Comparison of ENCODE assay signal across 12 cellular contexts in the genomic region with DNA sequence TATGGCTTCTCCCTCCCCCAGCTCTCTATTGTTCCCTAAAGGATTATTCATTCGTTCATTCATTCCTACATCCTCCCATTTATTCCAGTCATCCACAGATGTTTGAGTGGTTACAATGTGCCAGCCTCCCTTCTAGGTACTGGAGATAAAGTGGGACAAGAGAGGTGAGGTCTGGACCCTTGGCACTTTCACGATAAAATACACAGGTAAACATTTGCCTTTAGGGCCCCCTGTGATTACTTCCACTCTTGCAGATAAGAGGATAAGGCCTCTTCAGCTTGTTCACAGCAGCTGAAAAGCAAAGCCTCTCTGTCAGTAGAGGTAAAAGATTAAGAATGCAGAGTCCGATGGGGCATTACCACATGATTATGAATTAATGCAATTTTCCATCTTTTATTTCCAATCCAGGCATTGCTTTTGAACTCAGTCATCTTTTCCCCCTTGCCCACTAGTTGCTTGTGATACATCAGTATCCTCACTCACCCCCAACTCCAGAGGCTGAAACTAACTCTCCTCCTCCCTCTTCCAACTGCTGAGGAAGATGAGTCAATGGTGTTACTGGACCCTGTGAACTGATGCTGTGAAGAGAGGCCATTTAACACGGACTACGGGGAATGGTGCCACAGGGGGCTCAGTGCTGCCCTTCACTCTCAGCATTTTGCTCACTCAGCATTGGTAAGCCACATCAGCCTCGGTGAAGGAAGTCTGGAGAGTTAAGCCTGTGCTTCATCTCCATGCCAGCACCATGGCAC. TPM values are rescaled to one million over a fixed set of nuclear protein-coding genes. Genes with fewer than 3 reads are reported as not detected.
DNase-seq lines count a peak whose midpoint lies in the region; ATAC-seq and TF ChIP-seq lines count a peak whose summit lies in the region.
"Had no signal": no experiment of that assay in that cellular context is flagged by ENCODE, and none has a peak within 500 bp of the region (broad histone marks: within the 10 kb centered on the region; RNA-seq: fewer than 3 reads in every experiment).

No MANE protein-coding gene starts in this region.

- H3K9me1 ChIP-seq in IMR-90 (ENCODE audit: insufficient read depth, low read length): peaks cover 4% of the 10 kb centered on the region

- POLR2A ChIA-PET in IMR-90 (lab: Charles Lee; ENCODE audit: unreplicated experiment): no interaction called here

- H2BK15ac ChIP-seq in IMR-90 (ENCODE audit: low read depth, low read length): peak overlapping the region; percentile 29; the same call in 2 of the 3 replicates

- peak overlapping the region; percentile 21 for H3K18ac ChIP-seq in IMR-90 (ENCODE audit: low read depth, low read length)

- peak overlapping the region; percentile 73 for H3K4ac ChIP-seq in IMR-90 (ENCODE audit: low read depth, low read length)

- peaks cover 23% of the 10 kb centered on the region for H3K9me3 Mint-ChIP-seq in activated CD4-positive, alpha-beta T cell treated with anti-CD3 and anti-CD28 coated beads, Interleukin-2, amount 10 ng/mL, durations not matched to agents 24 days and 14 days
- H3K9me3 Mint-ChIP-seq in activated naive CD8-positive, alpha-beta T cell treated with anti-CD3 and anti-CD28 coated beads, Interleukin-2, amount 50 U/mL, for 24 hours: peaks cover 18% of the 10 kb centered on the region
- H3K9me3 Mint-ChIP-seq in neural crest cell: peaks cover 5% of the 10 kb centered on the region

- H3K9me3 ChIP-seq in IMR-90 (ENCODE audit: control insufficient read depth, insufficient read depth, low read length): peaks cover 7% of the 10 kb centered on the region

- peak overlapping the region; percentile 68; the same call in 1 of the 2 replicates for H3K14ac ChIP-seq in IMR-90 (replicated peaks; ENCODE audit: low read depth, low read length)

- no peak overlapping the region for H3K56ac ChIP-seq in IMR-90 (ENCODE audit: extremely low read depth, insufficient read depth, low read length)

- H2AK5ac ChIP-seq in IMR-90 (ENCODE audit: low read depth, low read length): peak overlapping the region; percentile 76

- 50% methylated on average over 2 of the region's 6 CpGs; no CpG with 5 or more reads in 1 of the 2 experiments for WGBS in IMR-90 (ENCODE audit: extremely low coverage in 2 of 2, insufficient read length in 1 of 2), 2 experiments

- no peak for TF ChIP-seq POLR2A in IMR-90 (IDR thresholded peaks at IDR 0.05; ENCODE audit: low read depth, low read length)

- peaks cover 40% of the 10 kb centered on the region for H3K4me1 Mint-ChIP-seq in activated CD4-positive, alpha-beta T cell treated with anti-CD3 and anti-CD28 coated beads, Interleukin-2, amount 10 ng/mL, durations not matched to agents 24 days and 14 days
- H3K4me1 Mint-ChIP-seq in activated naive CD8-positive, alpha-beta T cell treated with anti-CD3 and anti-CD28 coated beads, Interleukin-2, amount 50 U/mL, for 24 hours: peaks cover 50% of the 10 kb centered on the region
- H3K4me1 Mint-ChIP-seq in neural crest cell: peaks cover 28% of the 10 kb centered on the region

- CTCF ChIA-PET in IMR-90 (lab: Yijun Ruan, JAX): no interaction called here

- TF ChIP-seq CTCF in IMR-90 (conservative IDR thresholded peaks at IDR 0.05; ENCODE audit: low read depth, low read length) (no peak), neural crest cell (conservative IDR thresholded peaks at IDR 0.05) (no peak)

- no peak for DNase-seq in activated CD4-positive, alpha-beta T cell treated with anti-CD3 and anti-CD28 coated beads, Interleukin-2, amount 10 ng/mL, durations not matched to agents 24 days and 14 days
- no peak for DNase-seq in activated CD4-positive, alpha-beta T cell treated with anti-CD3 and anti-CD28 coated beads for 48 hours
- peak; percentile 85 for DNase-seq in IMR-90
- DNase-seq in activated naive CD8-positive, alpha-beta T cell treated with anti-CD3 and anti-CD28 coated beads, Interleukin-2, amount 50 U/mL, for 24 hours: no peak
- no peak for DNase-seq in neural crest cell (ENCODE audit: low read depth, low spot score)
- no peak for DNase-seq in SK-N-DZ (ENCODE audit: low spot score)
- no peak for DNase-seq in iPS-NIHi11 (ENCODE audit: low spot score)
- DNase-seq: AML-193, KG1, NCI-H774 had no signal

- peak overlapping the region; percentile 62 for H2BK120ac ChIP-seq in IMR-90 (ENCODE audit: low read depth, low read length)

- no peaks in the 10 kb centered on the region for H3K36me3 ChIP-seq in IMR-90 (ENCODE audit: control insufficient read depth, insufficient read depth, low read length)
- H3K36me3 ChIP-seq: upper lobe of left lung had no signal

- peak overlapping the region; percentile 48 for H2BK20ac ChIP-seq in IMR-90 (ENCODE audit: low read depth, low read length)

- peak overlapping the region; percentile 92 for H3K27ac Mint-ChIP-seq in activated CD4-positive, alpha-beta T cell treated with anti-CD3 and anti-CD28 coated beads, Interleukin-2, amount 10 ng/mL, durations not matched to agents 24 days and 14 days
- H3K27ac Mint-ChIP-seq in activated naive CD8-positive, alpha-beta T cell treated with anti-CD3 and anti-CD28 coated beads, Interleukin-2, amount 50 U/mL, for 24 hours: no peak overlapping the region
- H3K27ac Mint-ChIP-seq in neural crest cell (ENCODE audit: unreplicated experiment): no peak overlapping the region

- dilution Hi-C loops in IMR-90 (cut with HindIII; ENCODE audit: low sequenced_read_pairs, unreplicated experiment): no loop called here

- H3K4me1 ChIP-seq in IMR-90 (ENCODE audit: control insufficient read depth, insufficient read depth, low read length): peaks cover 24% of the 10 kb centered on the region

- in situ Hi-C loops in IMR-90 (cut with MboI; ENCODE audit: low sequenced_read_pairs): no loop called here

- no peak overlapping the region for H3K9ac ChIP-seq in IMR-90 (ENCODE audit: low read depth, low read length)

- H3K23ac ChIP-seq in IMR-90 (ENCODE audit: low read depth, low read length): peak overlapping the region; percentile 91

- TF ChIP-seq RAD21 in IMR-90 (IDR thresholded peaks at IDR 0.05; ENCODE audit: low read length): no peak

- H3K27me3 Mint-ChIP-seq in activated CD4-positive, alpha-beta T cell treated with anti-CD3 and anti-CD28 coated beads, Interleukin-2, amount 10 ng/mL, durations not matched to agents 24 days and 14 days: no peaks in the 10 kb centered on the region
- no peaks in the 10 kb centered on the region for H3K27me3 Mint-ChIP-seq in activated naive CD8-positive, alpha-beta T cell treated with anti-CD3 and anti-CD28 coated beads, Interleukin-2, amount 50 U/mL, for 24 hours
- H3K27me3 Mint-ChIP-seq in neural crest cell (ENCODE audit: low read depth): peaks cover 42% of the 10 kb centered on the region

- H3K27ac ChIP-seq in IMR-90 (ENCODE audit: insufficient read depth, low read length): no peak overlapping the region

- no TSS peak for BruUV-seq in IMR-90 (replicated peaks; lab: Mats Ljungman, UMichigan)

- peak overlapping the region; percentile 61 for H2AFZ ChIP-seq in IMR-90 (replicated peaks; ENCODE audit: low read length, poor library complexity)

- peaks cover 3% of the 10 kb centered on the region; the same call in 1 of the 2 replicates for H4K20me1 ChIP-seq in IMR-90 (ENCODE audit: insufficient read depth, low read length)

- no peaks in the 10 kb centered on the region for H3K27me3 ChIP-seq in IMR-90 (ENCODE audit: control insufficient read depth, insufficient read depth, low read length)

- intact Hi-C loops in activated CD4-positive, alpha-beta T cell treated with anti-CD3 and anti-CD28 coated beads, Interleukin-2, amount 10 ng/mL, durations not matched to agents 24 days and 14 days (cut with micrococcal nuclease): loop anchor here (5.0 to 10.0 kb wide), 4 partner anchors 242 to 998 kb away; a partner anchor contains a TSS
- intact Hi-C loops in IMR-90 (cut with micrococcal nuclease): loop anchor here (5.0 kb wide), 4 partner anchors 48 to 222 kb away; a partner anchor contains a TSS

- ATAC-seq in IMR-90 (ENCODE audit: low read depth) (peak; percentile 15), HG03354 (IDR thresholded peaks at IDR 0.05; ENCODE audit: poor library complexity, severe bottlenecking, unreplicated experiment) (no peak)
- ATAC-seq in activated naive CD8-positive, alpha-beta T cell treated with anti-CD3 and anti-CD28 coated beads, Interleukin-2, amount 50 U/mL, for 24 hours: no peak

- peak overlapping the region in 1 of 2 experiments; percentile 13; a peak in 2 of 4 replicates for H4K8ac ChIP-seq in IMR-90 (ENCODE audit: low read depth in 2 of 2, low read length in 2 of 2)

- H3K36me3 Mint-ChIP-seq in activated CD4-positive, alpha-beta T cell treated with anti-CD3 and anti-CD28 coated beads, Interleukin-2, amount 10 ng/mL, durations not matched to agents 24 days and 14 days (ENCODE audit: low read depth): peaks cover 63% of the 10 kb centered on the region
- H3K36me3 Mint-ChIP-seq in activated naive CD8-positive, alpha-beta T cell treated with anti-CD3 and anti-CD28 coated beads, Interleukin-2, amount 50 U/mL, for 24 hours (ENCODE audit: low read depth): peaks cover 20% of the 10 kb centered on the region
- H3K36me3 Mint-ChIP-seq in neural crest cell (ENCODE audit: low read depth): peaks cover 7% of the 10 kb centered on the region

- H3K4me3 Mint-ChIP-seq in activated CD4-positive, alpha-beta T cell treated with anti-CD3 and anti-CD28 coated beads, Interleukin-2, amount 10 ng/mL, durations not matched to agents 24 days and 14 days: peak overlapping the region; percentile 95
- H3K4me3 Mint-ChIP-seq in activated naive CD8-positive, alpha-beta T cell treated with anti-CD3 and anti-CD28 coated beads, Interleukin-2, amount 50 U/mL, for 24 hours: peak overlapping the region; percentile 93
- peak overlapping the region; percentile 82 for H3K4me3 Mint-ChIP-seq in neural crest cell

- no peak overlapping the region for H3K4me2 ChIP-seq in IMR-90 (ENCODE audit: low read depth, low read length)

- peak overlapping the region; percentile 5; the same call in 1 of the 2 replicates for H4K91ac ChIP-seq in IMR-90 (ENCODE audit: insufficient read depth, low read depth, low read length)

- peak overlapping the region; percentile 10 for H2AK9ac ChIP-seq in IMR-90 (replicated peaks; ENCODE audit: low read depth, low read length, poor library complexity)

- no peaks in the 10 kb centered on the region for H3K79me1 ChIP-seq in IMR-90 (ENCODE audit: low read depth in 1 of 2, low read length in 2 of 2)

- peak overlapping the region; percentile 38 for H2BK5ac ChIP-seq in IMR-90 (ENCODE audit: low read depth, low read length, poor library complexity, severe bottlenecking)

- no peak overlapping the region for H3K4me3 ChIP-seq in IMR-90 (ENCODE audit: insufficient read depth, low read depth, low read length)

- H4K5ac ChIP-seq in IMR-90 (ENCODE audit: low read depth, low read length): peak overlapping the region; percentile 6; the same call in 1 of the 2 replicates

RNA-seq across cellular contexts. Expression of a gene that starts 1.1 kb away (rescaled TPM):
- total RNA-seq in activated CD4-positive, alpha-beta T cell treated with anti-CD3 and anti-CD28 coated beads, Interleukin-2, amount 10 ng/mL, durations not matched to agents 24 days and 14 days: 65.4 and 68.0 TPM in 2 replicates
- total RNA-seq in IMR-90 (2012; rRNA removed) (19.0 and 24.2 TPM in 2 replicates), neural crest cell (0.82 and 1.6 TPM in 2 replicates)
- 9.8 and 13.2 TPM in 2 replicates for polyA plus RNA-seq in IMR-90 (2012; rRNA removed)
- polyA plus RNA-seq in IMR-90 (2012; cell fraction: cytosol; rRNA removed): 3.2 and 3.9 TPM in 2 replicates
- 2.3 and 20.0 TPM in 2 replicates for polyA plus RNA-seq in IMR-90 (2012; cell fraction: nucleus; rRNA removed; ENCODE audit: low replicate concordance)
- polyA plus RNA-seq in SK-N-DZ (2014; cell fraction: cytosol; rRNA removed): not detected in 2 replicates
- not detected in 2 replicates for polyA plus RNA-seq in SK-N-DZ (2014; cell fraction: nucleus; rRNA removed)
